In the genomic region with DNA sequence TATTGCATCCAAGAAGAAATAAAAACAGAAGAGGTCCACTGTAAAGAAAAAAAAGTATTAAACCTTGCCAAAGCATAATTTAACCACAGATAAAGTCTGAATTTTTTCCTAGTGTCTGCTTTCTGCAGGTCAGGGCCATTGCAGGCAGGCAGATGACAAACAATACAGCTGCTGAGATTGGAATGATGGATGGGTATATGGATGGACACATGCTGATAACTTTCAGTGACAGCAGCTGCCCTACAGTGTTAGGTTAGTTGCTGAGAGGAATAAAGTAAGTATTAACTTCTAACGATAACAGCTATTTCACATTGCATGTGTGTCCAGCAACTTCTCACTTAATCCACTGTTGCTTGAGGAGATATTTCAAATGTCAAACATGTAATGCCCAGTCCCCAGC, we compare ENCODE assay signal across 30 cellular contexts.
"Had no signal": no experiment of that assay in that cellular context is flagged by ENCODE, and none has a peak within 500 bp of the region (broad histone marks: within the 10 kb centered on the region; RNA-seq: fewer than 3 reads in every experiment).

No MANE protein-coding gene starts in this region.

- H3K9me3 Mint-ChIP-seq: activated CD4-positive, alpha-beta T cell treated with anti-CD3 and anti-CD28 coated beads, Interleukin-2, amount 10 ng/mL, durations not matched to agents 24 days and 14 days; activated CD8-positive, alpha-beta T cell treated with anti-CD3 and anti-CD28 coated beads for 36 hours; activated naive CD8-positive, alpha-beta T cell treated with anti-CD3 and anti-CD28 coated beads, Interleukin-2, amount 10 ng/mL, durations not matched to agents 7 days and 5 days; activated T-cell treated with anti-CD3 and anti-CD28 coated beads, Interleukin-2, amount 50 U/mL, for 72 hours; activated T-helper 17 cell treated with anti-CD3 and anti-CD28 coated beads, Interleukin-2, amount 50 U/mL, for 72 hours; central memory CD8-positive, alpha-beta T cell; T-helper 1 cell treated with Interleukin-12 subunit alpha and Interleukin-12 subunit beta and Interleukin-4 antibody, amounts not matched to agents 30 μg/mL and 1 μg/mL, for 36 hours; T-helper 2 cell treated with Interferon-gamma antibody and Interleukin-4, amounts not matched to agents 5 μg/mL and 100 μg/mL, for 36 hours had no signal

- H3K27ac Mint-ChIP-seq: activated CD4-positive, alpha-beta T cell treated with anti-CD3 and anti-CD28 coated beads, Interleukin-2, amount 10 ng/mL, durations not matched to agents 24 days and 14 days; activated CD8-positive, alpha-beta T cell treated with anti-CD3 and anti-CD28 coated beads for 36 hours; activated naive CD8-positive, alpha-beta T cell treated with anti-CD3 and anti-CD28 coated beads, Interleukin-2, amount 10 ng/mL, durations not matched to agents 7 days and 5 days; activated T-cell treated with anti-CD3 and anti-CD28 coated beads, Interleukin-2, amount 50 U/mL, for 72 hours; activated T-helper 17 cell treated with anti-CD3 and anti-CD28 coated beads, Interleukin-2, amount 50 U/mL, for 72 hours; T-helper 1 cell treated with Interleukin-12 subunit alpha and Interleukin-12 subunit beta and Interleukin-4 antibody, amounts not matched to agents 30 μg/mL and 1 μg/mL, for 36 hours; T-helper 2 cell treated with Interferon-gamma antibody and Interleukin-4, amounts not matched to agents 5 μg/mL and 100 μg/mL, for 36 hours had no signal

- ATAC-seq: activated CD8-positive, alpha-beta T cell treated with anti-CD3 and anti-CD28 coated beads for 36 hours; activated T-cell treated with anti-CD3 and anti-CD28 coated beads, Interleukin-2, amount 50 U/mL, for 72 hours; activated T-helper 17 cell treated with anti-CD3 and anti-CD28 coated beads, Interleukin-2, amount 50 U/mL, for 72 hours; PC-3 had no signal

- H3K36me3 Mint-ChIP-seq: activated naive CD8-positive, alpha-beta T cell treated with anti-CD3 and anti-CD28 coated beads, Interleukin-2, amount 10 ng/mL, durations not matched to agents 7 days and 5 days had no signal

- DNase-seq: activated CD4-positive, alpha-beta T cell treated with anti-CD3 and anti-CD28 coated beads, Interleukin-2, amount 10 ng/mL, durations not matched to agents 24 days and 14 days; activated CD4-positive, alpha-beta T cell treated with anti-CD3 and anti-CD28 coated beads, Interleukin-2, amount 50 U/mL, for 4 hours; activated CD8-positive, alpha-beta T cell treated with anti-CD3 and anti-CD28 coated beads for 36 hours; activated effector memory CD4-positive, alpha-beta T cell treated with anti-CD3 and anti-CD28 coated beads, Interleukin-2, amount 50 U/mL, for 16 hours; activated naive CD4-positive, alpha-beta T cell; activated naive CD4-positive, alpha-beta T cell treated with anti-CD3 and anti-CD28 coated beads, Interleukin-2, amount 50 U/mL, for 16 hours; activated naive CD8-positive, alpha-beta T cell treated with anti-CD3 and anti-CD28 coated beads, Interleukin-2, amount 10 ng/mL, durations not matched to agents 7 days and 5 days; activated T-cell treated with anti-CD3 and anti-CD28 coated beads, Interleukin-2, amount 50 U/mL, for 1 hour; activated T-cell treated with anti-CD3 and anti-CD28 coated beads, Interleukin-2, amount 50 U/mL, for 72 hours; amygdala; colonic mucosa; Kasumi-1; KG1; MM.1S; MV-4-11; NCI-H1092; NCI-H1436; NCI-H187 treated with DMSO at 0.1 percent for 48 hours; NCI-H2171 treated with DMSO at 0.1 percent for 48 hours; NCI-H446; NCI-H524 treated with DMSO at 0.1 percent for 48 hours; NCI-H82; NK-92 treated with Interleukin-12 subunit alpha and Interleukin-12 subunit beta, amount 100 ng/mL, for 24 hours; PC-3; Peyer's patch; RPMI8226 had no signal
